In genomic region chr10:79285315-79286185, GRCh38 we compare ENCODE assay signal across 8 cellular contexts.
DNase-seq lines count a peak whose midpoint lies in the region; ATAC-seq and TF ChIP-seq lines count a peak whose summit lies in the region.

No MANE protein-coding gene starts in this region.

- H3K36me3 Mint-ChIP-seq in central memory CD8-positive, alpha-beta T cell (ENCODE audit: insufficient read depth): peaks cover 6% of the 10 kb centered on the region
- peaks cover 8% of the 10 kb centered on the region for H3K36me3 Mint-ChIP-seq in Calu3 (ENCODE audit: insufficient read depth, unreplicated experiment)

- H3K9me3 Mint-ChIP-seq in central memory CD8-positive, alpha-beta T cell: no peaks in the 10 kb centered on the region
- H3K9me3 Mint-ChIP-seq in Calu3 (ENCODE audit: low read depth, unreplicated experiment): no peaks in the 10 kb centered on the region

- DNase-seq in GM20000 (ENCODE audit: low spot score) (peak; percentile 88), NCI-H748 (lab: John Stamatoyannopoulos, UW; ENCODE audit: unreplicated experiment) (no peak), Calu3 (no peak), COLO668 (lab: John Stamatoyannopoulos, UW; ENCODE audit: unreplicated experiment) (no peak)
- no peak for DNase-seq in central memory CD8-positive, alpha-beta T cell (ENCODE audit: low spot score in 2 of 2)
- DNase-seq in stimulated activated CD4-positive, alpha-beta T cell treated with anti-CD3 and anti-CD28 coated beads, Interleukin-4, amount 100 ng/mL, for 24 hours: peak; percentile 45

- ATAC-seq in HG03558 (IDR thresholded peaks at IDR 0.05; ENCODE audit: extremely low read depth, unreplicated experiment): peak; percentile 40
- no peak for ATAC-seq in central memory CD8-positive, alpha-beta T cell (replicated peaks; ENCODE audit: extremely low read depth, poor library complexity, severe bottlenecking)

- CTCF ChIA-PET in Calu3 (lab: Charles Lee): no interaction called here

- no peaks in the 10 kb centered on the region for H3K27me3 Mint-ChIP-seq in central memory CD8-positive, alpha-beta T cell
- no peaks in the 10 kb centered on the region for H3K27me3 Mint-ChIP-seq in Calu3 (ENCODE audit: unreplicated experiment)

- H3K4me3 Mint-ChIP-seq in central memory CD8-positive, alpha-beta T cell: peak overlapping the region; percentile 78
- no peak overlapping the region for H3K4me3 Mint-ChIP-seq in Calu3 (ENCODE audit: low read depth, unreplicated experiment)

- TF ChIP-seq CTCF in GM20000 (IDR thresholded peaks at IDR 0.05; ENCODE audit: extremely low read depth, missing control alignments) (no peak), Calu3 (IDR thresholded peaks at IDR 0.05; ENCODE audit: unreplicated experiment) (no peak)

- intact Hi-C loops in Calu3 (cut with micrococcal nuclease; ENCODE audit: unreplicated experiment): no loop called here

- peaks cover 75% of the 10 kb centered on the region for H3K4me1 Mint-ChIP-seq in central memory CD8-positive, alpha-beta T cell
- H3K4me1 Mint-ChIP-seq in Calu3 (ENCODE audit: low read depth, unreplicated experiment): peaks cover 10% of the 10 kb centered on the region

- peak overlapping the region; percentile 98 for H3K27ac Mint-ChIP-seq in central memory CD8-positive, alpha-beta T cell (ENCODE audit: low read depth)
- H3K27ac Mint-ChIP-seq in Calu3 (ENCODE audit: unreplicated experiment): no peak overlapping the region

- H3K4me3 ChIP-seq in GM08714 (ENCODE audit: low read length): peak overlapping the region; percentile 3; the same call in 1 of the 2 replicates

- BruUV-seq in Calu3 (replicated peaks; lab: Mats Ljungman, UMichigan): no TSS peak

Comparison
In these comparisons a context has a peak if more than half of its experiments do, and no peak if none do; other contexts are left out.
1. DNase-seq: peak in GM20000 (single experiment) and stimulated activated CD4-positive, alpha-beta T cell treated with anti-CD3 and anti-CD28 coated beads, Interleukin-4, amount 100 ng/mL, for 24 hours (single experiment); none in central memory CD8-positive, alpha-beta T cell (0 of 2), NCI-H748 (single experiment), Calu3 (single experiment) and COLO668 (single experiment).